8 cellular contexts compared by ENCODE assay signal in genomic region chr11:61955416-61956135, GRCh38. TPM values are rescaled to one million over a fixed set of nuclear protein-coding genes. Genes with fewer than 3 reads are reported as not detected.
DNase-seq lines count a peak whose midpoint lies in the region; ATAC-seq, FAIRE-seq and TF ChIP-seq lines count a peak whose summit lies in the region.

No MANE protein-coding gene starts in this region.

- H3K9me3 Mint-ChIP-seq in activated CD8-positive, alpha-beta T cell treated with anti-CD3 and anti-CD28 coated beads, Interleukin-2, amount 10 ng/mL, durations not matched to agents 7 days and 5 days (ENCODE audit: insufficient read depth), result no peaks in the 10 kb centered on the region

- H3K4me3 ChIP-seq in heart right ventricle (peak overlapping the region; percentile 25 to 70 (median 46)), rectal smooth muscle tissue (ENCODE audit: low read length) (peak overlapping the region; percentile 52)

- H3K9me3 ChIP-seq in ES-I3 (ENCODE audit: control insufficient read depth, insufficient read depth, low read length) (no peaks in the 10 kb centered on the region), heart right ventricle (no peaks in the 10 kb centered on the region)

- peaks cover 8% of the 10 kb centered on the region for H3K4me1 Mint-ChIP-seq in activated CD8-positive, alpha-beta T cell treated with anti-CD3 and anti-CD28 coated beads, Interleukin-2, amount 10 ng/mL, durations not matched to agents 7 days and 5 days (ENCODE audit: low read depth)

- intact Hi-C loops in heart right ventricle (cut with DNase I), result no loop called here

- 6 to 11% methylated on average over 56 of the region's 56 CpGs for WGBS in heart right ventricle, 2 donors

- H3K27ac Mint-ChIP-seq in activated CD8-positive, alpha-beta T cell treated with anti-CD3 and anti-CD28 coated beads, Interleukin-2, amount 10 ng/mL, durations not matched to agents 7 days and 5 days, result no peak overlapping the region

- DNase-seq in activated CD8-positive, alpha-beta T cell treated with anti-CD3 and anti-CD28 coated beads, Interleukin-2, amount 10 ng/mL, durations not matched to agents 7 days and 5 days, result peak; percentile 35
- DNase-seq in heart right ventricle, result no peak
- no peak for DNase-seq in NCI-H1436 treated with DMSO at 0.1 percent for 48 hours (lab: John Stamatoyannopoulos, UW)
- DNase-seq in D721Med (ENCODE audit: insufficient read length, low spot score), result no peak
- DNase-seq in stimulated activated CD8-positive, alpha-beta memory T cell treated with anti-CD3 and anti-CD28 coated beads, Interleukin-4, amount 100 ng/mL, for 48 hours, result no peak
- DNase-seq in anterior cingulate cortex (lab: John Stamatoyannopoulos, UW), result no peak

- H3K4me1 ChIP-seq in ES-I3 (ENCODE audit: insufficient read depth, low read length) (no peaks in the 10 kb centered on the region; the same call in none of the 2 replicates), heart right ventricle (peaks cover 2 to 35% (median 14%) of the 10 kb centered on the region in 9 donors), rectal smooth muscle tissue (ENCODE audit: control insufficient read depth, insufficient read depth, low read length) (no peaks in the 10 kb centered on the region)

- peak overlapping the region; percentile 62 for H3K9ac ChIP-seq in ES-I3 (ENCODE audit: low read depth, low read length)
- H3K9ac ChIP-seq in rectal smooth muscle tissue (ENCODE audit: low read length), result no peak overlapping the region

- no peak for FAIRE-seq in D721Med (lab: Jason Lieb, UNC)

- TF ChIP-seq CTCF in heart right ventricle (IDR thresholded peaks at IDR 0.05) (peak in 1 of 9 donors; percentile 8), D721Med (IDR thresholded peaks at IDR 0.05; ENCODE audit: insufficient read depth, missing control alignments) (no peak)

- H3K36me3 ChIP-seq in ES-I3 (ENCODE audit: insufficient read depth, low read length) (no peaks in the 10 kb centered on the region), heart right ventricle (peaks cover 0 to 27% (median 0%) of the 10 kb centered on the region in 9 donors), rectal smooth muscle tissue (ENCODE audit: control insufficient read depth, insufficient read depth, low read length) (peaks cover 6% of the 10 kb centered on the region)

- H3K36me3 Mint-ChIP-seq in activated CD8-positive, alpha-beta T cell treated with anti-CD3 and anti-CD28 coated beads, Interleukin-2, amount 10 ng/mL, durations not matched to agents 7 days and 5 days (ENCODE audit: low read depth), result no peaks in the 10 kb centered on the region

- ATAC-seq in activated CD8-positive, alpha-beta T cell treated with anti-CD3 and anti-CD28 coated beads, Interleukin-2, amount 10 ng/mL, durations not matched to agents 7 days and 5 days, result peak; percentile 46
- ATAC-seq in heart right ventricle, result peak; percentile 28 to 56 (median 41)

- POLR2A ChIA-PET in activated CD8-positive, alpha-beta T cell treated with anti-CD3 and anti-CD28 coated beads, Interleukin-2, amount 10 ng/mL, durations not matched to agents 7 days and 5 days (lab: Charles Lee), result interaction anchor here (1.0 kb wide), 1 partner anchor 13 kb away, joined by 3 read pairs; the partner anchor contains the start of gene FTH1

- CTCF ChIA-PET in activated CD8-positive, alpha-beta T cell treated with anti-CD3 and anti-CD28 coated beads, Interleukin-2, amount 10 ng/mL, durations not matched to agents 7 days and 5 days (lab: Charles Lee), result interaction anchor here (1.9 to 2.0 kb wide), 2 partner anchors 8 to 127 kb away, joined by 5 to 11 read pairs; no protein-coding TSS in a partner anchor

- H3K4me3 Mint-ChIP-seq in activated CD8-positive, alpha-beta T cell treated with anti-CD3 and anti-CD28 coated beads, Interleukin-2, amount 10 ng/mL, durations not matched to agents 7 days and 5 days, result no peak overlapping the region

- H3K27me3 Mint-ChIP-seq in activated CD8-positive, alpha-beta T cell treated with anti-CD3 and anti-CD28 coated beads, Interleukin-2, amount 10 ng/mL, durations not matched to agents 7 days and 5 days (ENCODE audit: low read depth), result peaks cover 22% of the 10 kb centered on the region

- no peaks in the 10 kb centered on the region for H3K27me3 ChIP-seq in heart right ventricle
- no peaks in the 10 kb centered on the region for H3K27me3 ChIP-seq in rectal smooth muscle tissue (ENCODE audit: control insufficient read depth, insufficient read depth, low read length)

- H3K27ac ChIP-seq in heart right ventricle (peak overlapping the region; percentile 37 to 99 (median 76)), rectal smooth muscle tissue (ENCODE audit: low read depth, low read length) (peak overlapping the region; percentile 40)

RNA-seq across cellular contexts. Expression of gene BEST1, which starts 5.4 kb away (rescaled TPM):
- total RNA-seq in activated CD8-positive, alpha-beta T cell treated with anti-CD3 and anti-CD28 coated beads, Interleukin-2, amount 10 ng/mL, durations not matched to agents 7 days and 5 days, result not detected
- 1 to 10 TPM in 5 of 10 donors, under 1 TPM in 5; 0.39 to 1.8 (median 1.2) TPM for total RNA-seq in heart right ventricle
- 1 to 10 TPM; 3.3 to 4.9 TPM for polyA plus RNA-seq in heart right ventricle

RNA-seq across cellular contexts. Expression of gene FTH1, which starts 11.9 kb away (rescaled TPM):
- 100 to 1,000 TPM; 709 to 727 TPM for total RNA-seq in activated CD8-positive, alpha-beta T cell treated with anti-CD3 and anti-CD28 coated beads, Interleukin-2, amount 10 ng/mL, durations not matched to agents 7 days and 5 days
- total RNA-seq in heart right ventricle, result 1,000 to 10,000 TPM; 2,008 to 4,360 (median 2,962) TPM
- polyA plus RNA-seq in heart right ventricle, result 1,000 to 10,000 TPM; 1,346 to 5,199 TPM

RNA-seq across cellular contexts. Expression of gene RAB3IL1, which starts 38.2 kb away (rescaled TPM):
- total RNA-seq in activated CD8-positive, alpha-beta T cell treated with anti-CD3 and anti-CD28 coated beads, Interleukin-2, amount 10 ng/mL, durations not matched to agents 7 days and 5 days, result not detected
- total RNA-seq in heart right ventricle, result 10 to 100 TPM in 3 of 10 donors, 1 to 10 TPM in 7; 3.7 to 11.1 (median 6.6) TPM
- 1 to 10 TPM; 8.2 to 9.7 TPM for polyA plus RNA-seq in heart right ventricle

Comparison
In these comparisons a context has a peak if more than half of its experiments do, and no peak if none do; other contexts are left out.
1. RNA of gene RAB3IL1, which starts 38.2 kb away (total RNA-seq): 3.7 to 11.1 TPM in heart right ventricle; not detected in activated CD8-positive, alpha-beta T cell treated with anti-CD3 and anti-CD28 coated beads, Interleukin-2, amount 10 ng/mL, durations not matched to agents 7 days and 5 days; every median in the first group is over 4 times any median in the second.